29 cellular contexts compared by ENCODE assay signal in genomic region chr21:33608559-33608958, GRCh38. TPM values are rescaled to one million over a fixed set of nuclear protein-coding genes. Genes with fewer than 3 reads are reported as not detected.
DNase-seq lines count a peak whose midpoint lies in the region; ATAC-seq, FAIRE-seq and TF ChIP-seq lines count a peak whose summit lies in the region.
"Had no signal": no experiment of that assay in that cellular context is flagged by ENCODE, and none has a peak within 500 bp of the region (broad histone marks: within the 10 kb centered on the region; RNA-seq: fewer than 3 reads in every experiment).

No MANE protein-coding gene starts in this region.

- H3K9me3 Mint-ChIP-seq in activated T-cell treated with anti-CD3 and anti-CD28 coated beads, Interleukin-2, amount 50 U/mL, for 24 hours, result no peaks in the 10 kb centered on the region
- no peaks in the 10 kb centered on the region for H3K9me3 Mint-ChIP-seq in activated T-cell treated with anti-CD3 and anti-CD28 coated beads, Interleukin-2, amount 50 U/mL, for 72 hours
- no peaks in the 10 kb centered on the region for H3K9me3 Mint-ChIP-seq in astrocyte (ENCODE audit: unreplicated experiment)
- H3K9me3 Mint-ChIP-seq in type B pancreatic cell, result no peaks in the 10 kb centered on the region
- H3K9me3 Mint-ChIP-seq: activated naive CD8-positive, alpha-beta T cell treated with anti-CD3 and anti-CD28 coated beads, Interleukin-2, amount 10 ng/mL, durations not matched to agents 7 days and 5 days; naive thymus-derived CD4-positive, alpha-beta T cell; T-helper 2 cell treated with Interferon-gamma antibody and Interleukin-4, amounts not matched to agents 5 μg/mL and 100 μg/mL, for 36 hours had no signal

- no peaks in the 10 kb centered on the region for H4K20me1 ChIP-seq in astrocyte (ENCODE audit: insufficient read depth, low read length)

- no peak for DNase-seq in activated T-cell treated with anti-CD3 and anti-CD28 coated beads, Interleukin-2, amount 50 U/mL, for 24 hours
- no peak for DNase-seq in activated T-cell treated with anti-CD3 and anti-CD28 coated beads, Interleukin-2, amount 50 U/mL, for 72 hours
- DNase-seq in astrocyte (ENCODE audit: low read depth), result peak; percentile 6
- DNase-seq in fibroblast of the aortic adventitia (ENCODE audit: low read depth), result peak; percentile 61
- no peak for DNase-seq in type B pancreatic cell (ENCODE audit: extremely low spot score, unreplicated experiment)
- no peak for DNase-seq in A673 (ENCODE audit: low spot score)
- DNase-seq in posterior cingulate gyrus, result no peak
- DNase-seq in glomerular visceral epithelial cell (ENCODE audit: extremely low spot score), result no peak
- DNase-seq: 8988T; activated CD4-positive, CD25-positive, alpha-beta regulatory T cell; activated naive CD8-positive, alpha-beta T cell treated with anti-CD3 and anti-CD28 coated beads, Interleukin-2, amount 10 ng/mL, durations not matched to agents 7 days and 5 days; activated T-cell treated with anti-CD3 and anti-CD28 coated beads, Interleukin-2, amount 50 U/mL, for 48 hours; C1 segment of cervical spinal cord; effector CD8-positive, alpha-beta T cell; esophagus squamous epithelium; GDM1; kidney; mesendoderm; naive thymus-derived CD4-positive, alpha-beta T cell; NCI-H1436; NCI-H748 treated with DMSO at 0.1 percent for 48 hours; sigmoid colon; SJCRH30; stimulated activated naive CD4-positive, alpha-beta T cell; transverse colon had no signal

- no peaks in the 10 kb centered on the region for H3K27me3 ChIP-seq in astrocyte (ENCODE audit: insufficient read depth, low read length)
- no peaks in the 10 kb centered on the region for H3K27me3 ChIP-seq in A673 (replicated peaks; ENCODE audit: insufficient read depth, low read depth, low read length, poor library complexity)
- H3K27me3 ChIP-seq: esophagus squamous epithelium, sigmoid colon, SJCRH30, transverse colon had no signal

- CTCF ChIA-PET in A673 (lab: Charles Lee), result interaction anchor here (0.5 to 1.0 kb wide), 3 partner anchors 12 to 50 kb away, joined by 3 read pairs; partner anchors contain the start of gene DONSON

- H3K4me3 Mint-ChIP-seq in activated T-cell treated with anti-CD3 and anti-CD28 coated beads, Interleukin-2, amount 50 U/mL, for 24 hours, result no peak overlapping the region
- H3K4me3 Mint-ChIP-seq in activated T-cell treated with anti-CD3 and anti-CD28 coated beads, Interleukin-2, amount 50 U/mL, for 72 hours, result no peak overlapping the region
- no peak overlapping the region for H3K4me3 Mint-ChIP-seq in astrocyte (ENCODE audit: unreplicated experiment)
- H3K4me3 Mint-ChIP-seq in type B pancreatic cell, result no peak overlapping the region
- H3K4me3 Mint-ChIP-seq: activated naive CD8-positive, alpha-beta T cell treated with anti-CD3 and anti-CD28 coated beads, Interleukin-2, amount 10 ng/mL, durations not matched to agents 7 days and 5 days; naive thymus-derived CD4-positive, alpha-beta T cell; T-helper 2 cell treated with Interferon-gamma antibody and Interleukin-4, amounts not matched to agents 5 μg/mL and 100 μg/mL, for 36 hours had no signal

- no peak for FAIRE-seq in astrocyte (lab: Jason Lieb, UNC)
- FAIRE-seq: bronchial epithelial cell, GM12878, GM19239, kidney had no signal

- H3K4me1 ChIP-seq in astrocyte (ENCODE audit: insufficient read depth, low read length) (no peaks in the 10 kb centered on the region), A673 (ENCODE audit: insufficient read depth, low read length, poor library complexity, severe bottlenecking) (no peaks in the 10 kb centered on the region)
- H3K4me1 ChIP-seq: esophagus squamous epithelium, sigmoid colon, SJCRH30, transverse colon had no signal

- H3K36me3 ChIP-seq in astrocyte (ENCODE audit: insufficient read depth, low read length) (peaks cover 4% of the 10 kb centered on the region), A673 (ENCODE audit: insufficient read depth, low read length, poor library complexity, severe bottlenecking) (peaks cover 29% of the 10 kb centered on the region)

- H3K4me3 ChIP-seq in astrocyte (ENCODE audit: insufficient read depth, low read depth, low read length) (no peak overlapping the region), fibroblast of the aortic adventitia (ENCODE audit: low read depth, low read length) (no peak overlapping the region), A673 (ENCODE audit: low read depth, low read length, poor library complexity, severe bottlenecking) (no peak overlapping the region)
- H3K4me3 ChIP-seq: esophagus squamous epithelium, GM12878, sigmoid colon, SJCRH30, transverse colon had no signal

- H3K4me2 ChIP-seq in astrocyte (ENCODE audit: low read length), result peak overlapping the region; percentile 15

- H3K79me2 ChIP-seq in astrocyte (ENCODE audit: insufficient read depth, low read length), result no peaks in the 10 kb centered on the region

- no peak overlapping the region for H3K9ac ChIP-seq in astrocyte (ENCODE audit: low read length)

- ATAC-seq in activated T-cell treated with anti-CD3 and anti-CD28 coated beads, Interleukin-2, amount 50 U/mL, for 72 hours (replicated peaks in 1 of 2), result no peak
- ATAC-seq: GM12878; naive thymus-derived CD4-positive, alpha-beta T cell had no signal

- no peaks in the 10 kb centered on the region for H3K9me3 ChIP-seq in astrocyte (ENCODE audit: insufficient read depth, low read depth, low read length)
- no peaks in the 10 kb centered on the region for H3K9me3 ChIP-seq in A673 (ENCODE audit: low read depth, low read length, poor library complexity, severe bottlenecking)
- H3K9me3 ChIP-seq: esophagus squamous epithelium, sigmoid colon, SJCRH30, transverse colon had no signal

- intact Hi-C loops in A673 (cut with micrococcal nuclease; ENCODE audit: unreplicated experiment), result loop anchor here (5.0 to 10.0 kb wide), 2 partner anchors 286 to 406 kb away; no protein-coding TSS in a partner anchor
- intact Hi-C loops in posterior cingulate gyrus (cut with DNase I), result loop anchor here (5.0 kb wide), 1 partner anchor 776 kb away; no protein-coding TSS in a partner anchor

- no peaks in the 10 kb centered on the region for H3K27me3 Mint-ChIP-seq in activated T-cell treated with anti-CD3 and anti-CD28 coated beads, Interleukin-2, amount 50 U/mL, for 24 hours
- H3K27me3 Mint-ChIP-seq in activated T-cell treated with anti-CD3 and anti-CD28 coated beads, Interleukin-2, amount 50 U/mL, for 72 hours (ENCODE audit: low read depth), result no peaks in the 10 kb centered on the region
- H3K27me3 Mint-ChIP-seq in astrocyte (ENCODE audit: low read depth, unreplicated experiment) (no peaks in the 10 kb centered on the region), type B pancreatic cell (no peaks in the 10 kb centered on the region)
- H3K27me3 Mint-ChIP-seq: activated naive CD8-positive, alpha-beta T cell treated with anti-CD3 and anti-CD28 coated beads, Interleukin-2, amount 10 ng/mL, durations not matched to agents 7 days and 5 days; naive thymus-derived CD4-positive, alpha-beta T cell had no signal

- H3K27ac Mint-ChIP-seq in activated T-cell treated with anti-CD3 and anti-CD28 coated beads, Interleukin-2, amount 50 U/mL, for 24 hours, result peak overlapping the region; percentile 18
- no peak overlapping the region for H3K27ac Mint-ChIP-seq in activated T-cell treated with anti-CD3 and anti-CD28 coated beads, Interleukin-2, amount 50 U/mL, for 72 hours
- H3K27ac Mint-ChIP-seq in astrocyte (ENCODE audit: unreplicated experiment), result no peak overlapping the region
- peak overlapping the region; percentile 8 for H3K27ac Mint-ChIP-seq in type B pancreatic cell
- H3K27ac Mint-ChIP-seq: activated naive CD8-positive, alpha-beta T cell treated with anti-CD3 and anti-CD28 coated beads, Interleukin-2, amount 10 ng/mL, durations not matched to agents 7 days and 5 days; T-helper 2 cell treated with Interferon-gamma antibody and Interleukin-4, amounts not matched to agents 5 μg/mL and 100 μg/mL, for 36 hours had no signal

- H3K36me3 Mint-ChIP-seq in activated T-cell treated with anti-CD3 and anti-CD28 coated beads, Interleukin-2, amount 50 U/mL, for 24 hours (ENCODE audit: low read depth), result peaks cover 37% of the 10 kb centered on the region
- H3K36me3 Mint-ChIP-seq in activated T-cell treated with anti-CD3 and anti-CD28 coated beads, Interleukin-2, amount 50 U/mL, for 72 hours (ENCODE audit: insufficient read depth in 2 of 2), result peaks cover 0 to 3% of the 10 kb centered on the region in 2 donors
- peaks cover 3% of the 10 kb centered on the region for H3K36me3 Mint-ChIP-seq in astrocyte (ENCODE audit: low read depth, unreplicated experiment)
- H3K36me3 Mint-ChIP-seq in type B pancreatic cell, result peaks cover 12% of the 10 kb centered on the region

- POLR2A ChIA-PET in A673 (lab: Charles Lee; ENCODE audit: low non-redundant PET), result no interaction called here

- no TSS peak for BruUV-seq in A673 (replicated peaks; lab: Mats Ljungman, UMichigan)

- H2AFZ ChIP-seq in astrocyte (ENCODE audit: low read depth, low read length), result no peak overlapping the region

- H3K27ac ChIP-seq in astrocyte (ENCODE audit: low read depth, low read length), result peak overlapping the region; percentile 4
- H3K27ac ChIP-seq in A673 (ENCODE audit: low read depth, low read length, poor library complexity, severe bottlenecking), result no peak overlapping the region
- H3K27ac ChIP-seq: esophagus squamous epithelium, SJCRH30, transverse colon had no signal

- H3K4me1 Mint-ChIP-seq in activated T-cell treated with anti-CD3 and anti-CD28 coated beads, Interleukin-2, amount 50 U/mL, for 24 hours (ENCODE audit: low read depth), result peaks cover 3% of the 10 kb centered on the region
- H3K4me1 Mint-ChIP-seq in activated T-cell treated with anti-CD3 and anti-CD28 coated beads, Interleukin-2, amount 50 U/mL, for 72 hours (ENCODE audit: low read depth), result no peaks in the 10 kb centered on the region
- no peaks in the 10 kb centered on the region for H3K4me1 Mint-ChIP-seq in astrocyte (ENCODE audit: low read depth, unreplicated experiment)
- H3K4me1 Mint-ChIP-seq in type B pancreatic cell (ENCODE audit: unreplicated experiment), result peaks cover 4% of the 10 kb centered on the region

- TF ChIP-seq CTCF in astrocyte (IDR thresholded peaks at IDR 0.05; ENCODE audit: insufficient read depth, low read depth, low read length), result no peak
- TF ChIP-seq CTCF in fibroblast of the aortic adventitia (IDR thresholded peaks at IDR 0.05; ENCODE audit: insufficient read depth, low read length), result no peak
- TF ChIP-seq CTCF in type B pancreatic cell (conservative IDR thresholded peaks at IDR 0.05), result no peak
- no peak for TF ChIP-seq CTCF in A673 (conservative IDR thresholded peaks at IDR 0.05; ENCODE audit: low read depth, low read length)

RNA-seq across cellular contexts. Expression of gene DONSON, which starts 20.1 kb away (rescaled TPM):
- total RNA-seq in activated T-cell treated with anti-CD3 and anti-CD28 coated beads, Interleukin-2, amount 50 U/mL, for 72 hours, result 10 to 100 TPM; 39.7 to 46.5 TPM
- 11.7 and 13.7 TPM in 2 replicates for total RNA-seq in astrocyte
- 8.4 and 36.5 TPM in 2 replicates for total RNA-seq in fibroblast of the aortic adventitia (ENCODE audit: low replicate concordance)
- total RNA-seq in type B pancreatic cell (ENCODE audit: low replicate concordance), result 17.3 and 27.4 TPM in 2 replicates
- 42.6 and 48.5 TPM in 2 replicates for total RNA-seq in A673 (2021)

RNA-seq across cellular contexts. Expression of gene CRYZL1, which starts 33.0 kb away (rescaled TPM):
- 10 to 100 TPM; 42.0 to 46.4 TPM for total RNA-seq in activated T-cell treated with anti-CD3 and anti-CD28 coated beads, Interleukin-2, amount 50 U/mL, for 72 hours
- total RNA-seq in astrocyte (30.7 and 31.8 TPM in 2 replicates), fibroblast of the aortic adventitia (ENCODE audit: low replicate concordance) (25.8 and 70.6 TPM in 2 replicates), type B pancreatic cell (ENCODE audit: low replicate concordance) (36.8 and 50.4 TPM in 2 replicates), A673 (2021) (46.6 and 55.7 TPM in 2 replicates)

RNA-seq across cellular contexts. Expression of gene ITSN1, which starts 33.7 kb away (rescaled TPM):
- 1 to 10 TPM; 2.6 to 4.5 TPM for total RNA-seq in activated T-cell treated with anti-CD3 and anti-CD28 coated beads, Interleukin-2, amount 50 U/mL, for 72 hours
- total RNA-seq in astrocyte, result 61.6 and 77.3 TPM in 2 replicates
- 35.0 and 46.5 TPM in 2 replicates for total RNA-seq in fibroblast of the aortic adventitia (ENCODE audit: low replicate concordance)
- total RNA-seq in type B pancreatic cell (ENCODE audit: low replicate concordance), result 44.7 and 89.1 TPM in 2 replicates
- 54.2 and 57.2 TPM in 2 replicates for total RNA-seq in A673 (2021)

Comparison
In these comparisons a context has a peak if more than half of its experiments do, and no peak if none do; other contexts are left out.
1. H3K27ac Mint-ChIP-seq: peak in activated T-cell treated with anti-CD3 and anti-CD28 coated beads, Interleukin-2, amount 50 U/mL, for 24 hours (single experiment) and type B pancreatic cell (single experiment); none in activated T-cell treated with anti-CD3 and anti-CD28 coated beads, Interleukin-2, amount 50 U/mL, for 72 hours (single experiment) and astrocyte (single experiment).
2. DNase-seq: peak in astrocyte (single experiment) and fibroblast of the aortic adventitia (single experiment); none in activated T-cell treated with anti-CD3 and anti-CD28 coated beads, Interleukin-2, amount 50 U/mL, for 24 hours (single experiment), activated T-cell treated with anti-CD3 and anti-CD28 coated beads, Interleukin-2, amount 50 U/mL, for 72 hours (0 of 2), type B pancreatic cell (single experiment), A673 (single experiment), posterior cingulate gyrus (0 of 10) and glomerular visceral epithelial cell (single experiment).